1 cellular context compared by ENCODE assay signal in genomic region chr12:67433393-67434175, GRCh38.
TF ChIP-seq lines count a peak whose summit lies in the region.

No MANE protein-coding gene starts in this region.

TF ChIP-seq in WTC11, 78 proteins besides CTCF, POLR2A, EP300 and RAD21 (continued from another document):
- TF ChIP-seq ZBTB43 (CRISPR knock-in tag; IDR thresholded peaks at IDR 0.05) (no peak), ZMAT4 (CRISPR knock-in tag; IDR thresholded peaks at IDR 0.05) (no peak), GABPB1 (CRISPR knock-in tag; IDR thresholded peaks at IDR 0.05) (no peak), KAT7 (CRISPR knock-in tag; IDR thresholded peaks at IDR 0.05; ENCODE audit: borderline replicate concordance) (no peak), OVOL2 (CRISPR knock-in tag; IDR thresholded peaks at IDR 0.05; ENCODE audit: borderline replicate concordance) (no peak), ELF4 (CRISPR knock-in tag; IDR thresholded peaks at IDR 0.05; ENCODE audit: low read depth) (no peak)
TF ChIP-seq in WTC11: peak in this region for 0.
